Comparison of ENCODE assay signal across 1 cellular context in the genomic region with DNA sequence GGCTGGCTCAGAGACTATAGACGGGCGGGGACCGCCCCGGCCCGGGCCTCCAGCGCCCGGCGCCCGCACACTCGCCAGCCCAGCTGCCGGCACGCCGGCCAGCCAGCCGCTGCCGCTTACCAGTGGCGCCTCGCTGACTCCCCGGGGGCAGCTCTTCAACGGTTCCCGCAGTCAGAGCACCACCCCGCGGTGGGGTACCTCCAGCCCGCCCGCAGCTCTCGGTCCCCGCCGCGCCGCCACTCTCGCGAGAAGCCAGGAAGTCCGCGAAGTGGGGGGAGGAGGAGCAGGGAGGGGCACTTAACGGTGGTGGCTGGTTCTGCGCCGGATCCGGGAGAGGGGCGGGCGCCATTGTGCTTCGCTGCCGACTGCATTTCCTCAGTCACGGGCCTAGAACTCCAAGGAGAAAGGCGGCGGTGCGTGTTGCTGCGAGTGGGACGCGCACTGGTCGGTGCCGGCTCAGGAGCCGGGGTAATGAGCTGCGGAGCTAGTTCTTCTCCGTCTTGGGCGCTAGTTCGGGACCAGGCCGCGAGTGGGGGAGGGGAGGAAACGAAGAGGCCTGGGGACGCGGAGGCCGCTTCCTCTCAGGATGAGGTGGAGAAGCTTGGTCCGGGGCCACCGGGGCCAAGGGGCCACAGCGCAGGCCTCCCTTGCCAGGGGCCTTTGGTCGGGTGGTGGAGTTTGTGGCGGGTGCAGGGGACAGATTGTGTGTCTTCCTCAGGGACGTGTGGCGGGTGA.
TF ChIP-seq lines count a peak whose summit lies in the region.

A gene with protein sequence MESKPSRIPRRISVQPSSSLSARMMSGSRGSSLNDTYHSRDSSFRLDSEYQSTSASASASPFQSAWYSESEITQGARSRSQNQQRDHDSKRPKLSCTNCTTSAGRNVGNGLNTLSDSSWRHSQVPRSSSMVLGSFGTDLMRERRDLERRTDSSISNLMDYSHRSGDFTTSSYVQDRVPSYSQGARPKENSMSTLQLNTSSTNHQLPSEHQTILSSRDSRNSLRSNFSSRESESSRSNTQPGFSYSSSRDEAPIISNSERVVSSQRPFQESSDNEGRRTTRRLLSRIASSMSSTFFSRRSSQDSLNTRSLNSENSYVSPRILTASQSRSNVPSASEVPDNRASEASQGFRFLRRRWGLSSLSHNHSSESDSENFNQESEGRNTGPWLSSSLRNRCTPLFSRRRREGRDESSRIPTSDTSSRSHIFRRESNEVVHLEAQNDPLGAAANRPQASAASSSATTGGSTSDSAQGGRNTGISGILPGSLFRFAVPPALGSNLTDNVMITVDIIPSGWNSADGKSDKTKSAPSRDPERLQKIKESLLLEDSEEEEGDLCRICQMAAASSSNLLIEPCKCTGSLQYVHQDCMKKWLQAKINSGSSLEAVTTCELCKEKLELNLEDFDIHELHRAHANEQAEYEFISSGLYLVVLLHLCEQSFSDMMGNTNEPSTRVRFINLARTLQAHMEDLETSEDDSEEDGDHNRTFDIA (plus strand): TSS at position 313 of the 735 bp plus-strand sequence. CDS start 16,517 bp downstream, outside the sequence.

TF ChIP-seq in HepG2, 621 proteins besides CTCF, POLR2A, EP300 and RAD21 (continued from another document and continues in another):
- TF ChIP-seq, protein P1, sequence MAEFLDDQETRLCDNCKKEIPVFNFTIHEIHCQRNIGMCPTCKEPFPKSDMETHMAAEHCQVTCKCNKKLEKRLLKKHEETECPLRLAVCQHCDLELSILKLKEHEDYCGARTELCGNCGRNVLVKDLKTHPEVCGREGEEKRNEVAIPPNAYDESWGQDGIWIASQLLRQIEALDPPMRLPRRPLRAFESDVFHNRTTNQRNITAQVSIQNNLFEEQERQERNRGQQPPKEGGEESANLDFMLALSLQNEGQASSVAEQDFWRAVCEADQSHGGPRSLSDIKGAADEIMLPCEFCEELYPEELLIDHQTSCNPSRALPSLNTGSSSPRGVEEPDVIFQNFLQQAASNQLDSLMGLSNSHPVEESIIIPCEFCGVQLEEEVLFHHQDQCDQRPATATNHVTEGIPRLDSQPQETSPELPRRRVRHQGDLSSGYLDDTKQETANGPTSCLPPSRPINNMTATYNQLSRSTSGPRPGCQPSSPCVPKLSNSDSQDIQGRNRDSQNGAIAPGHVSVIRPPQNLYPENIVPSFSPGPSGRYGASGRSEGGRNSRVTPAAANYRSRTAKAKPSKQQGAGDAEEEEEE (CRISPR knock-in tag; IDR thresholded peaks at IDR 0.05; ENCODE audit: borderline replicate concordance): no peak; the same call in 1 of the 2 replicates
- peak; percentile 84 for TF ChIP-seq NR2C2 (CRISPR knock-in tag; IDR thresholded peaks at IDR 0.05; ENCODE audit: borderline replicate concordance)
- TF ChIP-seq ZNF737 (CRISPR knock-in tag; IDR thresholded peaks at IDR 0.05; ENCODE audit: borderline replicate concordance): no peak; the same call in 1 of the 2 replicates
- peak; percentile 96 for TF ChIP-seq ZNF33B (CRISPR knock-in tag; IDR thresholded peaks at IDR 0.05)
- TF ChIP-seq ZNF550 (CRISPR knock-in tag; IDR thresholded peaks at IDR 0.05; ENCODE audit: borderline replicate concordance): no peak
- no peak for TF ChIP-seq ZNF382 (CRISPR knock-in tag; IDR thresholded peaks at IDR 0.05; ENCODE audit: borderline replicate concordance)
- peak; percentile 90 for TF ChIP-seq SP4 (CRISPR knock-in tag; IDR thresholded peaks at IDR 0.05)
- TF ChIP-seq YEATS2 (CRISPR knock-in tag; IDR thresholded peaks at IDR 0.05; ENCODE audit: borderline replicate concordance): peak; percentile 99
- TF ChIP-seq GZF1 (CRISPR knock-in tag; IDR thresholded peaks at IDR 0.05): peak; percentile 83; the same call in 1 of the 2 replicates
- peak; percentile 89; the same call in 1 of the 2 replicates for TF ChIP-seq ZZZ3 (CRISPR knock-in tag; IDR thresholded peaks at IDR 0.05; ENCODE audit: borderline replicate concordance)
- TF ChIP-seq CAMTA2 (CRISPR knock-in tag; IDR thresholded peaks at IDR 0.05; ENCODE audit: borderline replicate concordance): peak; percentile 98
- TF ChIP-seq NFE2L1 (CRISPR knock-in tag; IDR thresholded peaks at IDR 0.05; ENCODE audit: borderline replicate concordance): peak; percentile 87; the same call in 1 of the 2 replicates
- TF ChIP-seq ZNF34 (CRISPR knock-in tag; IDR thresholded peaks at IDR 0.05; ENCODE audit: borderline replicate concordance): peak; percentile 100
- TF ChIP-seq ZNF780A (CRISPR knock-in tag; IDR thresholded peaks at IDR 0.05): no peak
- TF ChIP-seq MATR3 (CRISPR knock-in tag; IDR thresholded peaks at IDR 0.05): no peak
- TF ChIP-seq ZBTB1 (CRISPR knock-in tag; IDR thresholded peaks at IDR 0.05; ENCODE audit: borderline replicate concordance): peak; percentile 18; the same call in 1 of the 2 replicates
- TF ChIP-seq, protein P2, sequence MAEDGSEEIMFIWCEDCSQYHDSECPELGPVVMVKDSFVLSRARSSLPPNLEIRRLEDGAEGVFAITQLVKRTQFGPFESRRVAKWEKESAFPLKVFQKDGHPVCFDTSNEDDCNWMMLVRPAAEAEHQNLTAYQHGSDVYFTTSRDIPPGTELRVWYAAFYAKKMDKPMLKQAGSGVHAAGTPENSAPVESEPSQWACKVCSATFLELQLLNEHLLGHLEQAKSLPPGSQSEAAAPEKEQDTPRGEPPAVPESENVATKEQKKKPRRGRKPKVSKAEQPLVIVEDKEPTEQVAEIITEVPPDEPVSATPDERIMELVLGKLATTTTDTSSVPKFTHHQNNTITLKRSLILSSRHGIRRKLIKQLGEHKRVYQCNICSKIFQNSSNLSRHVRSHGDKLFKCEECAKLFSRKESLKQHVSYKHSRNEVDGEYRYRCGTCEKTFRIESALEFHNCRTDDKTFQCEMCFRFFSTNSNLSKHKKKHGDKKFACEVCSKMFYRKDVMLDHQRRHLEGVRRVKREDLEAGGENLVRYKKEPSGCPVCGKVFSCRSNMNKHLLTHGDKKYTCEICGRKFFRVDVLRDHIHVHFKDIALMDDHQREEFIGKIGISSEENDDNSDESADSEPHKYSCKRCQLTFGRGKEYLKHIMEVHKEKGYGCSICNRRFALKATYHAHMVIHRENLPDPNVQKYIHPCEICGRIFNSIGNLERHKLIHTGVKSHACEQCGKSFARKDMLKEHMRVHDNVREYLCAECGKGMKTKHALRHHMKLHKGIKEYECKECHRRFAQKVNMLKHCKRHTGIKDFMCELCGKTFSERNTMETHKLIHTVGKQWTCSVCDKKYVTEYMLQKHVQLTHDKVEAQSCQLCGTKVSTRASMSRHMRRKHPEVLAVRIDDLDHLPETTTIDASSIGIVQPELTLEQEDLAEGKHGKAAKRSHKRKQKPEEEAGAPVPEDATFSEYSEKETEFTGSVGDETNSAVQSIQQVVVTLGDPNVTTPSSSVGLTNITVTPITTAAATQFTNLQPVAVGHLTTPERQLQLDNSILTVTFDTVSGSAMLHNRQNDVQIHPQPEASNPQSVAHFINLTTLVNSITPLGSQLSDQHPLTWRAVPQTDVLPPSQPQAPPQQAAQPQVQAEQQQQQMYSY (CRISPR knock-in tag; IDR thresholded peaks at IDR 0.05): peak; percentile 68; the same call in 1 of the 2 replicates
- TF ChIP-seq ZSCAN31 (CRISPR knock-in tag; IDR thresholded peaks at IDR 0.05; ENCODE audit: low read depth): peak; percentile 98
- peak; percentile 98 for TF ChIP-seq AGO2 (optimal IDR thresholded peaks at IDR 0.05; ENCODE audit: low read depth, low read length)
- peak; percentile 90; the same call in 1 of the 2 replicates for TF ChIP-seq MTA1 (CRISPR knock-in tag; IDR thresholded peaks at IDR 0.05; ENCODE audit: borderline replicate concordance)
- TF ChIP-seq RELA (CRISPR knock-in tag; IDR thresholded peaks at IDR 0.05): peak; percentile 7
- TF ChIP-seq, protein P3, sequence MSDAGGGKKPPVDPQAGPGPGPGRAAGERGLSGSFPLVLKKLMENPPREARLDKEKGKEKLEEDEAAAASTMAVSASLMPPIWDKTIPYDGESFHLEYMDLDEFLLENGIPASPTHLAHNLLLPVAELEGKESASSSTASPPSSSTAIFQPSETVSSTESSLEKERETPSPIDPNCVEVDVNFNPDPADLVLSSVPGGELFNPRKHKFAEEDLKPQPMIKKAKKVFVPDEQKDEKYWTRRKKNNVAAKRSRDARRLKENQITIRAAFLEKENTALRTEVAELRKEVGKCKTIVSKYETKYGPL (CRISPR knock-in tag; IDR thresholded peaks at IDR 0.05): no peak; the same call in 1 of the 2 replicates
- TF ChIP-seq ARNT (IDR thresholded peaks at IDR 0.05): no peak
- no peak; the same call in 1 of the 2 replicates for TF ChIP-seq TGIF2 (CRISPR knock-in tag; IDR thresholded peaks at IDR 0.05)
- no peak for TF ChIP-seq TOE1 (CRISPR knock-in tag; IDR thresholded peaks at IDR 0.05)
- TF ChIP-seq MAZ (IDR thresholded peaks at IDR 0.05; ENCODE audit: borderline replicate concordance, low read depth, low read length): peak; percentile 100
- peak; percentile 100 for TF ChIP-seq MAZ (CRISPR knock-in tag; IDR thresholded peaks at IDR 0.05; ENCODE audit: low read depth)
- TF ChIP-seq, protein P4, sequence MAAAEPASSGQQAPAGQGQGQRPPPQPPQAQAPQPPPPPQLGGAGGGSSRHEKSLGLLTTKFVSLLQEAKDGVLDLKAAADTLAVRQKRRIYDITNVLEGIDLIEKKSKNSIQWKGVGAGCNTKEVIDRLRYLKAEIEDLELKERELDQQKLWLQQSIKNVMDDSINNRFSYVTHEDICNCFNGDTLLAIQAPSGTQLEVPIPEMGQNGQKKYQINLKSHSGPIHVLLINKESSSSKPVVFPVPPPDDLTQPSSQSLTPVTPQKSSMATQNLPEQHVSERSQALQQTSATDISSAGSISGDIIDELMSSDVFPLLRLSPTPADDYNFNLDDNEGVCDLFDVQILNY (CRISPR knock-in tag; conservative IDR thresholded peaks at IDR 0.05): peak; percentile 90
- no peak for TF ChIP-seq SIX1 (CRISPR knock-in tag; IDR thresholded peaks at IDR 0.05; ENCODE audit: borderline replicate concordance)
- TF ChIP-seq, protein P5, sequence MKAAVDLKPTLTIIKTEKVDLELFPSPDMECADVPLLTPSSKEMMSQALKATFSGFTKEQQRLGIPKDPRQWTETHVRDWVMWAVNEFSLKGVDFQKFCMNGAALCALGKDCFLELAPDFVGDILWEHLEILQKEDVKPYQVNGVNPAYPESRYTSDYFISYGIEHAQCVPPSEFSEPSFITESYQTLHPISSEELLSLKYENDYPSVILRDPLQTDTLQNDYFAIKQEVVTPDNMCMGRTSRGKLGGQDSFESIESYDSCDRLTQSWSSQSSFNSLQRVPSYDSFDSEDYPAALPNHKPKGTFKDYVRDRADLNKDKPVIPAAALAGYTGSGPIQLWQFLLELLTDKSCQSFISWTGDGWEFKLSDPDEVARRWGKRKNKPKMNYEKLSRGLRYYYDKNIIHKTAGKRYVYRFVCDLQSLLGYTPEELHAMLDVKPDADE (CRISPR knock-in tag; IDR thresholded peaks at IDR 0.05): peak; percentile 81; the same call in 1 of the 2 replicates
- TF ChIP-seq, protein P6, sequence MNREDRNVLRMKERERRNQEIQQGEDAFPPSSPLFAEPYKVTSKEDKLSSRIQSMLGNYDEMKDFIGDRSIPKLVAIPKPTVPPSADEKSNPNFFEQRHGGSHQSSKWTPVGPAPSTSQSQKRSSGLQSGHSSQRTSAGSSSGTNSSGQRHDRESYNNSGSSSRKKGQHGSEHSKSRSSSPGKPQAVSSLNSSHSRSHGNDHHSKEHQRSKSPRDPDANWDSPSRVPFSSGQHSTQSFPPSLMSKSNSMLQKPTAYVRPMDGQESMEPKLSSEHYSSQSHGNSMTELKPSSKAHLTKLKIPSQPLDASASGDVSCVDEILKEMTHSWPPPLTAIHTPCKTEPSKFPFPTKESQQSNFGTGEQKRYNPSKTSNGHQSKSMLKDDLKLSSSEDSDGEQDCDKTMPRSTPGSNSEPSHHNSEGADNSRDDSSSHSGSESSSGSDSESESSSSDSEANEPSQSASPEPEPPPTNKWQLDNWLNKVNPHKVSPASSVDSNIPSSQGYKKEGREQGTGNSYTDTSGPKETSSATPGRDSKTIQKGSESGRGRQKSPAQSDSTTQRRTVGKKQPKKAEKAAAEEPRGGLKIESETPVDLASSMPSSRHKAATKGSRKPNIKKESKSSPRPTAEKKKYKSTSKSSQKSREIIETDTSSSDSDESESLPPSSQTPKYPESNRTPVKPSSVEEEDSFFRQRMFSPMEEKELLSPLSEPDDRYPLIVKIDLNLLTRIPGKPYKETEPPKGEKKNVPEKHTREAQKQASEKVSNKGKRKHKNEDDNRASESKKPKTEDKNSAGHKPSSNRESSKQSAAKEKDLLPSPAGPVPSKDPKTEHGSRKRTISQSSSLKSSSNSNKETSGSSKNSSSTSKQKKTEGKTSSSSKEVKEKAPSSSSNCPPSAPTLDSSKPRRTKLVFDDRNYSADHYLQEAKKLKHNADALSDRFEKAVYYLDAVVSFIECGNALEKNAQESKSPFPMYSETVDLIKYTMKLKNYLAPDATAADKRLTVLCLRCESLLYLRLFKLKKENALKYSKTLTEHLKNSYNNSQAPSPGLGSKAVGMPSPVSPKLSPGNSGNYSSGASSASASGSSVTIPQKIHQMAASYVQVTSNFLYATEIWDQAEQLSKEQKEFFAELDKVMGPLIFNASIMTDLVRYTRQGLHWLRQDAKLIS (CRISPR knock-in tag; IDR thresholded peaks at IDR 0.05): peak; percentile 90; the same call in 1 of the 2 replicates
- TF ChIP-seq ZNF629 (CRISPR knock-in tag; conservative IDR thresholded peaks at IDR 0.05): peak; percentile 10
- TF ChIP-seq GFI1 (CRISPR knock-in tag; IDR thresholded peaks at IDR 0.05; ENCODE audit: borderline replicate concordance): peak; percentile 85
- peak; percentile 88; the same call in 1 of the 2 replicates for TF ChIP-seq PITX1 (CRISPR knock-in tag; IDR thresholded peaks at IDR 0.05)
- no peak for TF ChIP-seq MAF1 (CRISPR knock-in tag; IDR thresholded peaks at IDR 0.05; ENCODE audit: borderline replicate concordance)
- TF ChIP-seq ZNF432 (CRISPR knock-in tag; IDR thresholded peaks at IDR 0.05; ENCODE audit: borderline replicate concordance): no peak
- peak; percentile 94 for TF ChIP-seq IRF2 (CRISPR knock-in tag; IDR thresholded peaks at IDR 0.05)
- peak; percentile 96; the same call in 1 of the 2 replicates for TF ChIP-seq ZNF350 (CRISPR knock-in tag; IDR thresholded peaks at IDR 0.05; ENCODE audit: borderline replicate concordance, low read depth)
- TF ChIP-seq FOXP1 (IDR thresholded peaks at IDR 0.05): no peak
- peak; percentile 42; the same call in 1 of the 2 replicates for TF ChIP-seq FOXP1 (CRISPR knock-in tag; IDR thresholded peaks at IDR 0.05)
